In genomic region chr3:188832146-188832545, GRCh38 we compare ENCODE assay signal across 12 cellular contexts.
"Had no signal": no experiment of that assay in that cellular context is flagged by ENCODE, and none has a peak within 500 bp of the region (broad histone marks: within the 10 kb centered on the region; RNA-seq: fewer than 3 reads in every experiment).

No MANE protein-coding gene starts in this region.

- H3K27ac ChIP-seq: cardiac muscle cell, psoas muscle had no signal

- H3K36me3 ChIP-seq: cardiac muscle cell, transverse colon had no signal

- H3K9me3 ChIP-seq: psoas muscle, transverse colon had no signal

- H3K27me3 ChIP-seq: cardiac muscle cell, transverse colon had no signal

- ATAC-seq: natural killer cell treated with Interleukin-12 subunit alpha and Interleukin-12 subunit beta and Interleukin-15 and Interleukin-18, amount 100 ng/mL, for 72 hours had no signal

- DNase-seq: activated CD4-positive, alpha-beta memory T cell treated with anti-CD3 and anti-CD28 coated beads for 36 hours; activated gamma-delta T cell treated with Interleukin-2 at 50 U/mL for 16 hours; activated naive CD8-positive, alpha-beta T cell treated with anti-CD3 and anti-CD28 coated beads, Interleukin-2, amount 10 ng/mL, durations not matched to agents 7 days and 5 days; activated T-cell treated with anti-CD3 and anti-CD28 coated beads, Interleukin-2, amount 50 U/mL, for 48 hours; aorta; left cardiac atrium; occipital lobe; psoas muscle; T-helper 9 cell; transverse colon had no signal

- H3K4me3 ChIP-seq: cardiac muscle cell, psoas muscle, transverse colon had no signal
